In genomic region chr18:35582899-35583558, GRCh38 we compare ENCODE assay signal across 8 cellular contexts. TPM values are rescaled to one million over a fixed set of nuclear protein-coding genes. Genes with fewer than 3 reads are reported as not detected.
DNase-seq lines count a peak whose midpoint lies in the region; ATAC-seq and TF ChIP-seq lines count a peak whose summit lies in the region.

No MANE protein-coding gene starts in this region.

- no peak overlapping the region for H3K27ac ChIP-seq in duodenal mucosa (ENCODE audit: low read depth, low read length)
- peak overlapping the region; percentile 68 for H3K27ac ChIP-seq in osteoblast (ENCODE audit: low read depth, low read length)

- H3K36me3 ChIP-seq in duodenal mucosa (ENCODE audit: control insufficient read depth in 1 of 2, insufficient read depth in 2 of 2, low read length in 2 of 2) (no peaks in the 10 kb centered on the region), osteoblast (ENCODE audit: insufficient read depth, low read length) (peaks cover 11% of the 10 kb centered on the region)

- ATAC-seq in GM19351 (IDR thresholded peaks at IDR 0.05; ENCODE audit: unreplicated experiment) (no peak), HG02870 (IDR thresholded peaks at IDR 0.05; ENCODE audit: unreplicated experiment) (no peak), HG03520 (IDR thresholded peaks at IDR 0.05; ENCODE audit: unreplicated experiment) (no peak)

- H3K9me3 ChIP-seq in duodenal mucosa (ENCODE audit: control insufficient read depth in 1 of 2, low read length in 2 of 2) (peaks cover 0 to 6% of the 10 kb centered on the region in 2 donors), osteoblast (ENCODE audit: low read depth, low read length) (no peaks in the 10 kb centered on the region)

- peak overlapping the region in 1 of 2 donors; percentile 7 for H3K9ac ChIP-seq in duodenal mucosa (ENCODE audit: low read depth in 1 of 2, low read length in 2 of 2)

- peak overlapping the region; percentile 94 for H3K4me2 ChIP-seq in osteoblast (ENCODE audit: insufficient read depth, low read length)

- H3K4me3 ChIP-seq in duodenal mucosa (ENCODE audit: low read depth in 1 of 2, low read length in 2 of 2), result peak overlapping the region; percentile 80 to 86
- H3K4me3 ChIP-seq in osteoblast (ENCODE audit: insufficient read depth, low read length), result peak overlapping the region; percentile 85

- H3K27me3 ChIP-seq in duodenal mucosa (ENCODE audit: control insufficient read depth in 1 of 2, insufficient read depth in 2 of 2, low read length in 2 of 2) (no peaks in the 10 kb centered on the region), osteoblast (ENCODE audit: insufficient read depth, low read length) (no peaks in the 10 kb centered on the region)

- peaks cover 56% of the 10 kb centered on the region for H4K20me1 ChIP-seq in osteoblast (ENCODE audit: insufficient read depth, low read length)

- no peak overlapping the region for H2AFZ ChIP-seq in osteoblast (ENCODE audit: low read length)

- H3K79me2 ChIP-seq in osteoblast (ENCODE audit: insufficient read depth, low read length), result peaks cover 71% of the 10 kb centered on the region

- peaks cover 30 to 35% of the 10 kb centered on the region in 2 donors for H3K4me1 ChIP-seq in duodenal mucosa (ENCODE audit: control insufficient read depth in 1 of 2, insufficient read depth in 2 of 2, low read length in 2 of 2)
- H3K4me1 ChIP-seq in osteoblast (ENCODE audit: insufficient read depth, low read length), result peaks cover 20% of the 10 kb centered on the region

- peak; percentile 31 for DNase-seq in NCI-H1092 treated with DMSO at 0.1 percent for 48 hours (lab: John Stamatoyannopoulos, UW)
- DNase-seq in NCI-H1092 (lab: John Stamatoyannopoulos, UW), result no peak
- DNase-seq in NCI-H345 (lab: John Stamatoyannopoulos, UW), result peak; percentile 84
- peak; percentile 78 for DNase-seq in osteoblast (ENCODE audit: insufficient read length, low spot score, missing footprints)

- no peak for TF ChIP-seq CTCF in osteoblast (IDR thresholded peaks at IDR 0.05; ENCODE audit: extremely low read depth, low read depth, low read length)

RNA-seq across cellular contexts. Expression of gene GALNT1, which starts 1.5 kb away (rescaled TPM):
- total RNA-seq in osteoblast, result 775 and 796 TPM in 2 replicates
